Comparison of ENCODE assay signal across 2 cellular contexts in genomic region chr6:134503542-134504281, GRCh38.
TF ChIP-seq lines count a peak whose summit lies in the region.

No MANE protein-coding gene starts in this region.

TF ChIP-seq in IMR-90, 13 proteins besides CTCF, POLR2A, EP300 and RAD21:
- TF ChIP-seq RCOR1 (IDR thresholded peaks at IDR 0.05; ENCODE audit: insufficient replicate concordance, low read length) (no peak), BHLHE40 (IDR thresholded peaks at IDR 0.05; ENCODE audit: low read depth, low read length) (no peak), CEBPB (IDR thresholded peaks at IDR 0.05; ENCODE audit: low read depth, low read length) (no peak), FOS (IDR thresholded peaks at IDR 0.05; ENCODE audit: low read depth, low read length) (no peak), RFX5 (IDR thresholded peaks at IDR 0.05; ENCODE audit: low read depth, low read length) (no peak), MAZ (IDR thresholded peaks at IDR 0.05; ENCODE audit: borderline replicate concordance, low read depth, low read length) (no peak), CHD1 (IDR thresholded peaks at IDR 0.05; ENCODE audit: low read depth, low read length) (no peak), MAFK (IDR thresholded peaks at IDR 0.05; ENCODE audit: low read depth, low read length) (no peak), MXI1 (IDR thresholded peaks at IDR 0.05; ENCODE audit: borderline replicate concordance, low read depth, low read length) (no peak), NFE2L2 (IDR thresholded peaks at IDR 0.05; ENCODE audit: low read depth, low read length) (no peak), SMC3 (IDR thresholded peaks at IDR 0.05; ENCODE audit: low read depth, low read length) (no peak), ELK1 (IDR thresholded peaks at IDR 0.05; ENCODE audit: borderline replicate concordance, low read depth, low read length) (no peak)

TF ChIP-seq in endothelial cell of umbilical vein, 7 proteins besides CTCF, POLR2A, EP300 and RAD21:
- TF ChIP-seq POLR2AphosphoS5 (IDR thresholded peaks at IDR 0.05; ENCODE audit: insufficient read depth, low read depth, low read length) (no peak), MYC (IDR thresholded peaks at IDR 0.05; ENCODE audit: low read depth, low read length) (no peak), EZH2 (IDR thresholded peaks at IDR 0.05; ENCODE audit: borderline replicate concordance, low read depth, low read length, severe bottlenecking) (no peak), FOS (IDR thresholded peaks at IDR 0.05; ENCODE audit: borderline replicate concordance, insufficient read depth, low read length) (no peak), MAX (IDR thresholded peaks at IDR 0.05; ENCODE audit: insufficient read depth, insufficient read length) (no peak), GATA2 (IDR thresholded peaks at IDR 0.05; ENCODE audit: insufficient read depth, insufficient read length, low read depth, low read length) (no peak), JUN (IDR thresholded peaks at IDR 0.05; ENCODE audit: borderline replicate concordance, insufficient read depth, insufficient read length, low read depth) (no peak)
